Comparison of ENCODE assay signal across 28 cellular contexts in the genomic region with DNA sequence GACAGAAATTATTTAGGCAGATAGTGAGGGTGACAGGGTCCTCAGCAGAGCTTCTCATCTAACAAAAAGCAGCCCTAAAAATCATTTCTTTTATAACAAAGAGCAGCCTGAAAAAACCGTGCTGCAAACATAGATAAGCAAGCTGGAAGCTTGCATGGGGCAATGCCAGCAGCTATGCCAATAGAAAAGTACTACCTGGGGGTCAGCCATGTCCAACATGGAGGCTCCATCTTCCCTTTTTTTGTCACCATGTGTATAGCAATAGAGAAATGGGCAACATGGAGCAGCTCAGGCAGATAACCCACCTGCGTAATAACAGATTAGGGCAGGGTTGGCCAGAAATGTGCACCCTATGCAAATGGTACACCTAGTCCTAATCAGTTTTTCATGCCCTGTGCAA. TPM values are rescaled to one million over a fixed set of nuclear protein-coding genes. Genes with fewer than 3 reads are reported as not detected.
"Had no signal": no experiment of that assay in that cellular context is flagged by ENCODE, and none has a peak within 500 bp of the region (broad histone marks: within the 10 kb centered on the region; RNA-seq: fewer than 3 reads in every experiment).

No MANE protein-coding gene starts in this region.

- ATAC-seq: stimulated activated effector memory CD8-positive, alpha-beta T cell treated with anti-CD3 and anti-CD28 coated beads, Interleukin-12 subunit alpha, Interleukin-12 subunit beta, amount 100 ng/mL, for 72 hours; stimulated activated memory B cell treated with anti-CD40 and anti-IgM and Interleukin-4, amounts not matched to agents 10 μg/mL and 1 μg/mL and 100 μg/mL, for 72 hours; stimulated activated naive B cell treated with anti-CD40 and anti-IgM and Interleukin-4, amounts not matched to agents 10 μg/mL and 1 μg/mL and 100 μg/mL, for 72 hours; stimulated activated naive CD8-positive, alpha-beta T cell treated with anti-CD3 and anti-CD28 coated beads, Interleukin-15, amount 100 ng/mL, for 72 hours; stimulated activated naive CD8-positive, alpha-beta T cell treated with anti-CD3 and anti-CD28 coated beads, Interleukin-15, Interleukin-2, amounts not matched to agents 100 U/mL and 50 U/mL, for 24 hours; upper lobe of right lung had no signal

- H3K36me3 ChIP-seq: stomach, suprapubic skin, thoracic aorta, thyroid gland, tibial artery, tibial nerve, transverse colon, upper lobe of left lung, upper lobe of right lung, uterus, vagina had no signal

- DNase-seq: stimulated activated CD4-positive, alpha-beta T cell treated with anti-CD3 and anti-CD28 coated beads, Interleukin-2, amount 100 ng/mL, for 48 hours; stimulated activated CD4-positive, alpha-beta T cell treated with anti-CD3 and anti-CD28 coated beads, Interleukin-4, amount 100 ng/mL, for 1 hour; stimulated activated CD4-positive, alpha-beta T cell treated with anti-CD3 and anti-CD28 coated beads, Interleukin-4, amount 100 ng/mL, for 24 hours; stimulated activated CD4-positive, alpha-beta T cell treated with anti-CD3 and anti-CD28 coated beads, Interleukin-4, amount 100 ng/mL, for 4 hours; stimulated activated CD8-positive, alpha-beta memory T cell treated with anti-CD3 and anti-CD28 coated beads, Interleukin-4, amount 100 ng/mL, for 48 hours; stimulated activated naive B cell treated with anti-CD40 and anti-IgM and Interleukin-4, amounts not matched to agents 10 μg/mL and 1 μg/mL and 100 μg/mL, for 72 hours; stimulated activated naive CD4-positive, alpha-beta T cell; stimulated activated naive CD4-positive, alpha-beta T cell treated with Interleukin-2 at 50 U/mL for 16 hours; stimulated activated naive CD8-positive, alpha-beta T cell treated with anti-CD3 and anti-CD28 coated beads, Interleukin-15, amount 100 ng/mL, for 72 hours; stimulated activated naive CD8-positive, alpha-beta T cell treated with anti-CD3 and anti-CD28 coated beads, Interleukin-15, Interleukin-2, amounts not matched to agents 100 U/mL and 50 U/mL, for 24 hours; stomach; substantia nigra; testis; thyroid gland; tibial artery; transverse colon; trophoblast cell; upper lobe of left lung; upper lobe of right lung; uterus had no signal

- H3K4me1 ChIP-seq: stomach, suprapubic skin, testis, thyroid gland, tibial artery, tibial nerve, transverse colon, upper lobe of left lung, upper lobe of right lung, uterus, vagina had no signal

- FAIRE-seq: urothelium cell line had no signal

- H3K4me3 ChIP-seq: stomach, suprapubic skin, testis, thoracic aorta, thyroid gland, tibial artery, tibial nerve, transverse colon, upper lobe of left lung, upper lobe of right lung, uterus, vagina had no signal

- H3K9me3 ChIP-seq: suprapubic skin, testis, thoracic aorta, thyroid gland, upper lobe of right lung, uterus had no signal

- H3K27me3 ChIP-seq: testis, thyroid gland, tibial artery, tibial nerve, upper lobe of left lung, uterus, vagina had no signal

- H3K27ac ChIP-seq: stomach, suprapubic skin, testis, thoracic aorta, thyroid gland, tibial artery, tibial nerve, transverse colon, upper lobe of left lung, upper lobe of right lung, uterus, vagina had no signal

RNA-seq across cellular contexts. Expression of gene IGLL5, which starts 57.4 kb away (rescaled TPM):
- total RNA-seq: suprapubic skin, temporal lobe had no signal
